In the genomic region with DNA sequence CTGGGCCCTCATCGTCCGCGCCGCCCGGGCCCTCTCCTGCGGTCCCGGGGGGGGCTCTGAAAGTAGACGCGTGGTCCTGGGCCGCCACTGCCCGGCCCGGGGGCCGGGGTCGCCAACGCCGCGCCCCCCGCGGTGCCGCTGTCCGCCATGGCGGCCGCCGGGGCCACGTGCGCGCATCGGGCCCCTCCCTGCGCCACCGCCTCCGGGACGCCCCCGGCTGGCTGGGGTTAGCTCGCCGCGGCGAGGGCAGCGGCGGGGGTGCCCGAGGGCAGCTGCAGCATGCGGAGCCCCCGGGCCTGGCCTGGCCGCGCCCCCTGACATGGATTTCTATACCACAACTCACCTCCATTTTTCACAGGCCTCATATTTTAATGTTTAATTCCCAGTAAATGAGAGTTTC, we compare ENCODE assay signal across 23 cellular contexts.
DNase-seq lines count a peak whose midpoint lies in the region; ATAC-seq and TF ChIP-seq lines count a peak whose summit lies in the region.
"Had no signal": no experiment of that assay in that cellular context is flagged by ENCODE, and none has a peak within 500 bp of the region (broad histone marks: within the 10 kb centered on the region; RNA-seq: fewer than 3 reads in every experiment).

No MANE protein-coding gene starts in this region.

- no peaks in the 10 kb centered on the region for H3K9me3 Mint-ChIP-seq in stimulated activated naive CD8-positive, alpha-beta T cell treated with anti-CD3 and anti-CD28 coated beads, Interleukin-15, amount 100 ng/mL, for 72 hours
- H3K9me3 Mint-ChIP-seq: CD4-positive, alpha-beta memory T cell; CD4-positive, CD25-positive, alpha-beta regulatory T cell; CD8-positive, alpha-beta memory T cell had no signal

- H3K9me3 ChIP-seq in spleen, result no peaks in the 10 kb centered on the region
- H3K9me3 ChIP-seq in upper lobe of right lung, result no peaks in the 10 kb centered on the region
- H3K9me3 ChIP-seq: BE2C, BLaER1 had no signal

- no peak for TF ChIP-seq POLR2A in spleen (IDR thresholded peaks at IDR 0.05)

- H3K4me3 ChIP-seq in spleen, result no peak overlapping the region
- no peak overlapping the region for H3K4me3 ChIP-seq in upper lobe of right lung
- H3K4me3 ChIP-seq: BLaER1 had no signal

- H3K4me1 Mint-ChIP-seq in stimulated activated naive CD8-positive, alpha-beta T cell treated with anti-CD3 and anti-CD28 coated beads, Interleukin-15, amount 100 ng/mL, for 72 hours, result no peaks in the 10 kb centered on the region
- H3K4me1 Mint-ChIP-seq: CD14-positive monocyte; CD4-positive, alpha-beta memory T cell; CD4-positive, CD25-positive, alpha-beta regulatory T cell; CD8-positive, alpha-beta memory T cell had no signal

- H3K4me3 Mint-ChIP-seq in stimulated activated naive CD8-positive, alpha-beta T cell treated with anti-CD3 and anti-CD28 coated beads, Interleukin-15, amount 100 ng/mL, for 72 hours, result no peak overlapping the region
- H3K4me3 Mint-ChIP-seq: CD14-positive monocyte; CD4-positive, alpha-beta memory T cell; CD4-positive, CD25-positive, alpha-beta regulatory T cell; CD8-positive, alpha-beta memory T cell had no signal

- H3K27me3 ChIP-seq in spleen (replicated peaks in 1 of 7), result no peaks in the 10 kb centered on the region
- H3K27me3 ChIP-seq in upper lobe of right lung, result no peaks in the 10 kb centered on the region
- H3K27me3 ChIP-seq: BE2C, BLaER1 had no signal

- TF ChIP-seq CTCF in spleen (IDR thresholded peaks at IDR 0.05 in 8 of 11, conservative IDR thresholded peaks at IDR 0.05 in 3 of 11) (no peak), upper lobe of right lung (IDR thresholded peaks at IDR 0.05) (no peak)

- ATAC-seq in stimulated activated naive CD8-positive, alpha-beta T cell treated with anti-CD3 and anti-CD28 coated beads, Interleukin-15, amount 100 ng/mL, for 72 hours, result peak; percentile 82
- ATAC-seq in stimulated activated naive CD8-positive, alpha-beta T cell treated with anti-CD3 and anti-CD28 coated beads, Interleukin-15, Interleukin-2, amounts not matched to agents 100 U/mL and 50 U/mL, for 24 hours, result no peak
- ATAC-seq in upper lobe of right lung, result peak; percentile 25
- ATAC-seq in HG03039 (IDR thresholded peaks at IDR 0.05; ENCODE audit: unreplicated experiment), result no peak
- ATAC-seq in HG03520 (IDR thresholded peaks at IDR 0.05; ENCODE audit: unreplicated experiment), result no peak

- H3K4me1 ChIP-seq in spleen (no peaks in the 10 kb centered on the region), upper lobe of right lung (no peaks in the 10 kb centered on the region)
- H3K4me1 ChIP-seq: BE2C, BLaER1 had no signal

- peaks cover 0 to 49% (median 8%) of the 10 kb centered on the region in 6 donors for H3K36me3 ChIP-seq in spleen
- peaks cover 21% of the 10 kb centered on the region for H3K36me3 ChIP-seq in upper lobe of right lung
- H3K36me3 ChIP-seq: BE2C had no signal

- no peaks in the 10 kb centered on the region for H3K27me3 Mint-ChIP-seq in stimulated activated naive CD8-positive, alpha-beta T cell treated with anti-CD3 and anti-CD28 coated beads, Interleukin-15, amount 100 ng/mL, for 72 hours
- H3K27me3 Mint-ChIP-seq: CD4-positive, alpha-beta memory T cell; CD8-positive, alpha-beta memory T cell had no signal

- H3K27ac ChIP-seq in spleen, result no peak overlapping the region
- no peak overlapping the region for H3K27ac ChIP-seq in upper lobe of right lung
- H3K27ac ChIP-seq: BLaER1 had no signal

- 97 to 100% (median 99%) methylated on average over 20 to 44 of the region's 44 CpGs for WGBS in spleen, 5 donors

- DNase-seq in stimulated activated naive CD8-positive, alpha-beta T cell treated with anti-CD3 and anti-CD28 coated beads, Interleukin-15, amount 100 ng/mL, for 72 hours, result no peak
- no peak for DNase-seq in stimulated activated naive CD8-positive, alpha-beta T cell treated with anti-CD3 and anti-CD28 coated beads, Interleukin-15, Interleukin-2, amounts not matched to agents 100 U/mL and 50 U/mL, for 24 hours
- DNase-seq in spleen, result peak; percentile 34
- DNase-seq in upper lobe of right lung, result no peak
- DNase-seq: 8988T; ACHN; BE2C; C1 segment of cervical spinal cord; CD4-positive, alpha-beta memory T cell; CD4-positive, CD25-positive, alpha-beta regulatory T cell; CD8-positive, alpha-beta memory T cell; COR-L47; DMS 273 treated with DMSO at 0.1 percent for 48 hours; DMS153; DMS53; DMS79; DND-41; EL; GDM1 had no signal

- intact Hi-C loops in spleen (cut with DNase I; ENCODE audit: low total_unique reads) (loop anchor here (10.0 kb wide), 1 partner anchor 50 kb away; no protein-coding TSS in a partner anchor), upper lobe of right lung (cut with DNase I) (no loop called here)

- no peak overlapping the region for H3K27ac Mint-ChIP-seq in stimulated activated naive CD8-positive, alpha-beta T cell treated with anti-CD3 and anti-CD28 coated beads, Interleukin-15, amount 100 ng/mL, for 72 hours
- H3K27ac Mint-ChIP-seq: CD14-positive monocyte; CD4-positive, alpha-beta memory T cell; CD4-positive, CD25-positive, alpha-beta regulatory T cell; CD8-positive, alpha-beta memory T cell had no signal

Comparison
In these comparisons a context has a peak if more than half of its experiments do, and no peak if none do; other contexts are left out.
1. ATAC-seq: peak in stimulated activated naive CD8-positive, alpha-beta T cell treated with anti-CD3 and anti-CD28 coated beads, Interleukin-15, amount 100 ng/mL, for 72 hours (single experiment) and upper lobe of right lung (single experiment); none in stimulated activated naive CD8-positive, alpha-beta T cell treated with anti-CD3 and anti-CD28 coated beads, Interleukin-15, Interleukin-2, amounts not matched to agents 100 U/mL and 50 U/mL, for 24 hours (single experiment), HG03039 (single experiment) and HG03520 (single experiment).